ENCODE assay signal across 1 cellular context in genomic region chr6:159760602-159761057, GRCh38.
TF ChIP-seq lines count a peak whose summit lies in the region.

No MANE protein-coding gene starts in this region.

TF ChIP-seq in HEK293, 187 proteins besides CTCF, POLR2A, EP300 and RAD21 (continued from another document):
- TF ChIP-seq ZNF639 (tag by site-specific recombination; IDR thresholded peaks at IDR 0.05) (no peak), ZBTB11 (tag by site-specific recombination; conservative IDR thresholded peaks at IDR 0.05; ENCODE audit: low read depth) (no peak), SP3 (tag by site-specific recombination; IDR thresholded peaks at IDR 0.05) (no peak), ZNF423 (tag by site-specific recombination; IDR thresholded peaks at IDR 0.05) (no peak)
TF ChIP-seq in HEK293: peak in this region for 6.
